ENCODE assay signal across 43 cellular contexts in genomic region chr6:30093951-30094350, GRCh38. TPM values are rescaled to one million over a fixed set of nuclear protein-coding genes. Genes with fewer than 3 reads are reported as not detected.
"Had no signal": no experiment of that assay in that cellular context is flagged by ENCODE, and none has a peak within 500 bp of the region (broad histone marks: within the 10 kb centered on the region; RNA-seq: fewer than 3 reads in every experiment).

No MANE protein-coding gene starts in this region.

- H3K36me3 Mint-ChIP-seq: activated naive CD4-positive, alpha-beta T cell treated with anti-CD3 and anti-CD28 coated beads, Interleukin-2, amount 10 ng/mL, durations not matched to agents 7 days and 5 days; activated naive CD4-positive, alpha-beta T cell treated with anti-CD3 and anti-CD28 coated beads, Interleukin-2, amount 50 U/mL, for 24 hours; activated naive CD4-positive, alpha-beta T cell treated with anti-CD3 and anti-CD28 coated beads, Interleukin-2, amount 50 U/mL, for 72 hours; activated naive CD8-positive, alpha-beta T cell treated with anti-CD3 and anti-CD28 coated beads for 36 hours; activated naive CD8-positive, alpha-beta T cell treated with anti-CD3 and anti-CD28 coated beads, Interleukin-2, amount 10 ng/mL, durations not matched to agents 7 days and 5 days; brain had no signal

- DNase-seq: activated effector memory CD4-positive, alpha-beta T cell treated with anti-CD3 and anti-CD28 coated beads, Interleukin-2, amount 50 U/mL, for 16 hours; activated effector memory CD4-positive, alpha-beta T cell treated with Interleukin-2 at 50 U/mL for 16 hours; activated gamma-delta T cell; activated gamma-delta T cell treated with Interleukin-2 at 50 U/mL for 16 hours; activated naive CD4-positive, alpha-beta T cell; activated naive CD4-positive, alpha-beta T cell treated with anti-CD3 and anti-CD28 coated beads for 36 hours; activated naive CD4-positive, alpha-beta T cell treated with anti-CD3 and anti-CD28 coated beads, Interleukin-2, amount 10 ng/mL, durations not matched to agents 7 days and 5 days; activated naive CD4-positive, alpha-beta T cell treated with anti-CD3 and anti-CD28 coated beads, Interleukin-2, amount 50 U/mL, for 16 hours; activated naive CD4-positive, alpha-beta T cell treated with Interleukin-2 at 50 U/mL for 16 hours; activated naive CD8-positive, alpha-beta T cell treated with anti-CD3 and anti-CD28 coated beads for 36 hours; activated naive CD8-positive, alpha-beta T cell treated with anti-CD3 and anti-CD28 coated beads, Interleukin-2, amount 10 ng/mL, durations not matched to agents 7 days and 5 days; activated naive CD8-positive, alpha-beta T cell treated with anti-CD3 and anti-CD28 coated beads, Interleukin-2, amount 50 U/mL, for 24 hours; activated T-cell treated with anti-CD3 and anti-CD28 coated beads, Interleukin-2, amount 50 U/mL, for 1 hour; activated T-cell treated with anti-CD3 and anti-CD28 coated beads, Interleukin-2, amount 50 U/mL, for 24 hours; activated T-cell treated with anti-CD3 and anti-CD28 coated beads, Interleukin-2, amount 50 U/mL, for 4 hours; activated T-cell treated with anti-CD3 and anti-CD28 coated beads, Interleukin-2, amount 50 U/mL, for 48 hours; activated T-cell treated with anti-CD3 and anti-CD28 coated beads, Interleukin-2, amount 50 U/mL, for 72 hours; amniotic stem cell; amygdala; anterior cingulate cortex; aorta; body of pancreas; brain microvascular endothelial cell; caudate nucleus; central memory CD4-positive, alpha-beta T cell; cerebellar nuclear complex had no signal

- H3K9me3 Mint-ChIP-seq: activated naive CD4-positive, alpha-beta T cell treated with anti-CD3 and anti-CD28 coated beads for 36 hours; activated naive CD4-positive, alpha-beta T cell treated with anti-CD3 and anti-CD28 coated beads, Interleukin-2, amount 10 ng/mL, durations not matched to agents 7 days and 5 days; activated naive CD4-positive, alpha-beta T cell treated with anti-CD3 and anti-CD28 coated beads, Interleukin-2, amount 50 U/mL, for 24 hours; activated naive CD4-positive, alpha-beta T cell treated with anti-CD3 and anti-CD28 coated beads, Interleukin-2, amount 50 U/mL, for 72 hours; activated naive CD8-positive, alpha-beta T cell treated with anti-CD3 and anti-CD28 coated beads for 36 hours; activated naive CD8-positive, alpha-beta T cell treated with anti-CD3 and anti-CD28 coated beads, Interleukin-2, amount 10 ng/mL, durations not matched to agents 7 days and 5 days; activated naive CD8-positive, alpha-beta T cell treated with anti-CD3 and anti-CD28 coated beads, Interleukin-2, amount 50 U/mL, for 24 hours; activated T-cell treated with anti-CD3 and anti-CD28 coated beads, Interleukin-2, amount 50 U/mL, for 24 hours; activated T-cell treated with anti-CD3 and anti-CD28 coated beads, Interleukin-2, amount 50 U/mL, for 4 hours; activated T-cell treated with anti-CD3 and anti-CD28 coated beads, Interleukin-2, amount 50 U/mL, for 72 hours; activated T-helper 1 cell treated with anti-CD3 and anti-CD28 coated beads, Interleukin-12 subunit alpha, Interleukin-12 subunit beta, Interleukin-2, Interleukin-4 antibody, amounts not matched to agents 30 ng/mL and 10 ng/mL and 1 ng/mL, durations not matched to agents 14 hours and 24 hours and 36 hours; activated T-helper 17 cell treated with anti-CD3 and anti-CD28 coated beads, Interleukin-2, amount 50 U/mL, for 72 hours; activated T-helper 2 cell treated with anti-CD3 and anti-CD28 coated beads, Interferon-gamma antibody, Interleukin-2, Interleukin-4, amounts not matched to agents 10 μg/mL and 5 μg/mL and 100 μg/mL, durations not matched to agents 14 hours and 24 hours and 36 hours; brain; central memory CD8-positive, alpha-beta T cell had no signal

- H3K4me3 ChIP-seq: adrenal gland, ascending aorta, body of pancreas, breast epithelium, cardiac muscle cell had no signal

- ATAC-seq: activated naive CD4-positive, alpha-beta T cell treated with anti-CD3 and anti-CD28 coated beads, Interleukin-2, amount 50 U/mL, for 72 hours; activated naive CD8-positive, alpha-beta T cell treated with anti-CD3 and anti-CD28 coated beads, Interleukin-2, amount 50 U/mL, for 24 hours; activated T-cell treated with anti-CD3 and anti-CD28 coated beads, Interleukin-2, amount 50 U/mL, for 4 hours; activated T-cell treated with anti-CD3 and anti-CD28 coated beads, Interleukin-2, amount 50 U/mL, for 72 hours; activated T-helper 17 cell treated with anti-CD3 and anti-CD28 coated beads, Interleukin-2, amount 50 U/mL, for 72 hours; body of pancreas had no signal

- H3K27ac Mint-ChIP-seq: activated naive CD4-positive, alpha-beta T cell treated with anti-CD3 and anti-CD28 coated beads for 36 hours; activated naive CD4-positive, alpha-beta T cell treated with anti-CD3 and anti-CD28 coated beads, Interleukin-2, amount 10 ng/mL, durations not matched to agents 7 days and 5 days; activated naive CD4-positive, alpha-beta T cell treated with anti-CD3 and anti-CD28 coated beads, Interleukin-2, amount 50 U/mL, for 24 hours; activated naive CD4-positive, alpha-beta T cell treated with anti-CD3 and anti-CD28 coated beads, Interleukin-2, amount 50 U/mL, for 72 hours; activated naive CD8-positive, alpha-beta T cell; activated naive CD8-positive, alpha-beta T cell treated with anti-CD3 and anti-CD28 coated beads for 36 hours; activated naive CD8-positive, alpha-beta T cell treated with anti-CD3 and anti-CD28 coated beads, Interleukin-2, amount 10 ng/mL, durations not matched to agents 7 days and 5 days; activated naive CD8-positive, alpha-beta T cell treated with anti-CD3 and anti-CD28 coated beads, Interleukin-2, amount 50 U/mL, for 24 hours; activated T-cell treated with anti-CD3 and anti-CD28 coated beads, Interleukin-2, amount 50 U/mL, for 24 hours; activated T-cell treated with anti-CD3 and anti-CD28 coated beads, Interleukin-2, amount 50 U/mL, for 72 hours; activated T-helper 1 cell treated with anti-CD3 and anti-CD28 coated beads, Interleukin-12 subunit alpha, Interleukin-12 subunit beta, Interleukin-2, Interleukin-4 antibody, amounts not matched to agents 30 ng/mL and 10 ng/mL and 1 ng/mL, durations not matched to agents 14 hours and 24 hours and 36 hours; activated T-helper 17 cell treated with anti-CD3 and anti-CD28 coated beads, Interleukin-2, amount 50 U/mL, for 72 hours; activated T-helper 2 cell treated with anti-CD3 and anti-CD28 coated beads, Interferon-gamma antibody, Interleukin-2, Interleukin-4, amounts not matched to agents 10 μg/mL and 5 μg/mL and 100 μg/mL, durations not matched to agents 14 hours and 24 hours and 36 hours; brain had no signal

- H3K9me3 ChIP-seq: adrenal gland, ascending aorta, body of pancreas, breast epithelium had no signal

- H3K4me3 Mint-ChIP-seq: activated naive CD4-positive, alpha-beta T cell treated with anti-CD3 and anti-CD28 coated beads for 36 hours; activated naive CD4-positive, alpha-beta T cell treated with anti-CD3 and anti-CD28 coated beads, Interleukin-2, amount 10 ng/mL, durations not matched to agents 7 days and 5 days; activated naive CD4-positive, alpha-beta T cell treated with anti-CD3 and anti-CD28 coated beads, Interleukin-2, amount 50 U/mL, for 24 hours; activated naive CD8-positive, alpha-beta T cell; activated naive CD8-positive, alpha-beta T cell treated with anti-CD3 and anti-CD28 coated beads for 36 hours; activated naive CD8-positive, alpha-beta T cell treated with anti-CD3 and anti-CD28 coated beads, Interleukin-2, amount 10 ng/mL, durations not matched to agents 7 days and 5 days; activated naive CD8-positive, alpha-beta T cell treated with anti-CD3 and anti-CD28 coated beads, Interleukin-2, amount 50 U/mL, for 24 hours; activated T-cell treated with anti-CD3 and anti-CD28 coated beads, Interleukin-2, amount 50 U/mL, for 24 hours; activated T-cell treated with anti-CD3 and anti-CD28 coated beads, Interleukin-2, amount 50 U/mL, for 4 hours; activated T-cell treated with anti-CD3 and anti-CD28 coated beads, Interleukin-2, amount 50 U/mL, for 72 hours; activated T-helper 1 cell treated with anti-CD3 and anti-CD28 coated beads, Interleukin-12 subunit alpha, Interleukin-12 subunit beta, Interleukin-2, Interleukin-4 antibody, amounts not matched to agents 30 ng/mL and 10 ng/mL and 1 ng/mL, durations not matched to agents 14 hours and 24 hours and 36 hours; activated T-helper 17 cell treated with anti-CD3 and anti-CD28 coated beads, Interleukin-2, amount 50 U/mL, for 72 hours; brain; central memory CD8-positive, alpha-beta T cell had no signal

- H3K4me1 Mint-ChIP-seq: brain; central memory CD8-positive, alpha-beta T cell had no signal

RNA-seq across cellular contexts. Expression of gene RNF39, which starts 18.4 kb away (rescaled TPM):
- total RNA-seq: activated naive CD4-positive, alpha-beta T cell treated with anti-CD3 and anti-CD28 coated beads for 36 hours; activated naive CD4-positive, alpha-beta T cell treated with anti-CD3 and anti-CD28 coated beads, Interleukin-2, amount 50 U/mL, for 72 hours; activated naive CD8-positive, alpha-beta T cell treated with anti-CD3 and anti-CD28 coated beads for 36 hours; activated naive CD8-positive, alpha-beta T cell treated with anti-CD3 and anti-CD28 coated beads, Interleukin-2, amount 10 ng/mL, durations not matched to agents 7 days and 5 days; activated T-cell treated with anti-CD3 and anti-CD28 coated beads, Interleukin-2, amount 50 U/mL, for 4 hours; activated T-cell treated with anti-CD3 and anti-CD28 coated beads, Interleukin-2, amount 50 U/mL, for 72 hours; activated T-helper 1 cell treated with anti-CD3 and anti-CD28 coated beads, Interleukin-12 subunit alpha, Interleukin-12 subunit beta, Interleukin-2, Interleukin-4 antibody, amounts not matched to agents 30 ng/mL and 10 ng/mL and 1 ng/mL, durations not matched to agents 14 hours and 24 hours and 36 hours; activated T-helper 17 cell treated with anti-CD3 and anti-CD28 coated beads, Interleukin-2, amount 50 U/mL, for 72 hours; activated T-helper 2 cell treated with anti-CD3 and anti-CD28 coated beads, Interferon-gamma antibody, Interleukin-2, Interleukin-4, amounts not matched to agents 10 μg/mL and 5 μg/mL and 100 μg/mL, durations not matched to agents 14 hours and 24 hours and 36 hours; aorta; ascending aorta; astrocyte; cardiac muscle cell; cardiac septum; chondrocyte had no signal

RNA-seq across cellular contexts. Expression of gene TRIM31, which starts 18.9 kb away (rescaled TPM):
- total RNA-seq: activated naive CD4-positive, alpha-beta T cell treated with anti-CD3 and anti-CD28 coated beads, Interleukin-2, amount 50 U/mL, for 72 hours; activated naive CD8-positive, alpha-beta T cell treated with anti-CD3 and anti-CD28 coated beads for 36 hours; activated naive CD8-positive, alpha-beta T cell treated with anti-CD3 and anti-CD28 coated beads, Interleukin-2, amount 10 ng/mL, durations not matched to agents 7 days and 5 days; activated T-cell treated with anti-CD3 and anti-CD28 coated beads, Interleukin-2, amount 50 U/mL, for 4 hours; activated T-helper 1 cell treated with anti-CD3 and anti-CD28 coated beads, Interleukin-12 subunit alpha, Interleukin-12 subunit beta, Interleukin-2, Interleukin-4 antibody, amounts not matched to agents 30 ng/mL and 10 ng/mL and 1 ng/mL, durations not matched to agents 14 hours and 24 hours and 36 hours; activated T-helper 17 cell treated with anti-CD3 and anti-CD28 coated beads, Interleukin-2, amount 50 U/mL, for 72 hours; activated T-helper 2 cell treated with anti-CD3 and anti-CD28 coated beads, Interferon-gamma antibody, Interleukin-2, Interleukin-4, amounts not matched to agents 10 μg/mL and 5 μg/mL and 100 μg/mL, durations not matched to agents 14 hours and 24 hours and 36 hours; aorta; ascending aorta; astrocyte; bronchial epithelial cell; cardiac muscle cell; cardiac septum; cerebellum; chondrocyte had no signal

RNA-seq across cellular contexts. Expression of gene TRIM40, which starts 42.0 kb away (rescaled TPM):
- total RNA-seq: activated naive CD4-positive, alpha-beta T cell treated with anti-CD3 and anti-CD28 coated beads for 36 hours; activated naive CD8-positive, alpha-beta T cell treated with anti-CD3 and anti-CD28 coated beads for 36 hours; activated naive CD8-positive, alpha-beta T cell treated with anti-CD3 and anti-CD28 coated beads, Interleukin-2, amount 10 ng/mL, durations not matched to agents 7 days and 5 days; activated T-cell treated with anti-CD3 and anti-CD28 coated beads, Interleukin-2, amount 50 U/mL, for 4 hours; activated T-cell treated with anti-CD3 and anti-CD28 coated beads, Interleukin-2, amount 50 U/mL, for 72 hours; activated T-helper 1 cell treated with anti-CD3 and anti-CD28 coated beads, Interleukin-12 subunit alpha, Interleukin-12 subunit beta, Interleukin-2, Interleukin-4 antibody, amounts not matched to agents 30 ng/mL and 10 ng/mL and 1 ng/mL, durations not matched to agents 14 hours and 24 hours and 36 hours; activated T-helper 17 cell treated with anti-CD3 and anti-CD28 coated beads, Interleukin-2, amount 50 U/mL, for 72 hours; activated T-helper 2 cell treated with anti-CD3 and anti-CD28 coated beads, Interferon-gamma antibody, Interleukin-2, Interleukin-4, amounts not matched to agents 10 μg/mL and 5 μg/mL and 100 μg/mL, durations not matched to agents 14 hours and 24 hours and 36 hours; adrenal gland; aorta; ascending aorta; astrocyte; body of pancreas; bronchial epithelial cell; cardiac muscle cell; cardiac septum; cerebellum; chondrocyte had no signal
